26 cellular contexts compared by ENCODE assay signal in the genomic region with DNA sequence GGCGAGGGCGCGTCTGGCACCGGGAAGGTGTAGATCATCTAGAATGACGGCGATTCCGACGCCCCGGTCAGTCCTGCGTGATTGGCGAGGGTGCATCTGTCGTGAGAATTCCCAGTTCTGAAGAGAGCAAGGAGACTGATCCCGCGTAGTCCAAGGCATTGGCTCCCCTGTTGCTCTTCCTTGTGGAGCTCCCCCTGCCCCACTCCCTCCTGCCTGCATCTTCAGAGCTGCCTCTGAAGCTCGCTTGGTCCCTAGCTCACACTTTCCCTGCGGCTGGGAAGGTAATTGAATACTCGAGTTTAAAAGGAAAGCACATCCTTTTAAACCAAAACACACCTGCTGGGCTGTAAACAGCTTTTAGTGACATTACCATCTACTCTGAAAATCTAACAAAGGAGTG. TPM values are rescaled to one million over a fixed set of nuclear protein-coding genes. Genes with fewer than 3 reads are reported as not detected.
DNase-seq lines count a peak whose midpoint lies in the region; ATAC-seq, FAIRE-seq and TF ChIP-seq lines count a peak whose summit lies in the region.
"Had no signal": no experiment of that assay in that cellular context is flagged by ENCODE, and none has a peak within 500 bp of the region (broad histone marks: within the 10 kb centered on the region; RNA-seq: fewer than 3 reads in every experiment).

No MANE protein-coding gene starts in this region.

- H3K79me1 ChIP-seq in IMR-90 (ENCODE audit: low read depth in 1 of 2, low read length in 2 of 2) = peaks cover 7 to 57% of the 10 kb centered on the region in 2 experiments
- peaks cover 4% of the 10 kb centered on the region; the same call in 1 of the 2 replicates for H3K79me1 ChIP-seq in H1 (ENCODE audit: low read depth, low read length)

- peaks cover 15% of the 10 kb centered on the region for H3K36me3 ChIP-seq in H7 (replicated peaks; ENCODE audit: control insufficient read depth, insufficient read depth, low read length)
- H3K36me3 ChIP-seq in IMR-90 (ENCODE audit: control insufficient read depth, insufficient read depth, low read length) = peaks cover 25% of the 10 kb centered on the region
- H3K36me3 ChIP-seq in H1 (ENCODE audit: control insufficient read depth in 2 of 4, insufficient read depth in 4 of 4, low read length in 3 of 4) = peaks cover 10 to 56% (median 22%) of the 10 kb centered on the region in 4 experiments; a peak in 6 of 8 replicates

- peak overlapping the region; percentile 56 for H3K27ac Mint-ChIP-seq in nephron progenitor cell
- H3K27ac Mint-ChIP-seq: activated CD4-positive, alpha-beta T cell treated with anti-CD3 and anti-CD28 coated beads, Interleukin-2, amount 10 ng/mL, durations not matched to agents 24 days and 14 days; stimulated activated effector memory CD8-positive, alpha-beta T cell treated with anti-CD3 and anti-CD28 coated beads, Interleukin-12 subunit alpha, Interleukin-12 subunit beta, amount 100 ng/mL, for 72 hours had no signal

- TF ChIP-seq EP300 in H1 (IDR thresholded peaks at IDR 0.05; ENCODE audit: borderline replicate concordance in 1 of 2, low read depth in 2 of 2, low read length in 2 of 2) = no peak

- peaks cover 76% of the 10 kb centered on the region for H3K4me1 Mint-ChIP-seq in nephron progenitor cell

- H2BK20ac ChIP-seq in IMR-90 (ENCODE audit: low read depth, low read length) (no peak overlapping the region), H1 (ENCODE audit: low read length) (no peak overlapping the region; the same call in 1 of the 2 replicates)

- no peaks in the 10 kb centered on the region for H3K27me3 Mint-ChIP-seq in nephron progenitor cell (ENCODE audit: low read depth, poor library complexity)
- H3K27me3 Mint-ChIP-seq: activated CD4-positive, alpha-beta T cell treated with anti-CD3 and anti-CD28 coated beads, Interleukin-2, amount 10 ng/mL, durations not matched to agents 24 days and 14 days had no signal

- H4K5ac ChIP-seq in IMR-90 (ENCODE audit: low read depth, low read length) = no peak overlapping the region
- no peak overlapping the region for H4K5ac ChIP-seq in H1 (ENCODE audit: insufficient read length, low read depth, low read length)

- no peak overlapping the region for H2AFZ ChIP-seq in IMR-90 (replicated peaks; ENCODE audit: low read length, poor library complexity)
- H2AFZ ChIP-seq in H1 (ENCODE audit: low read length) = no peak overlapping the region

- peak overlapping the region; percentile 54 for H3K4me3 Mint-ChIP-seq in nephron progenitor cell
- H3K4me3 Mint-ChIP-seq: activated T-cell treated with anti-CD3 and anti-CD28 coated beads, Interleukin-2, amount 50 U/mL, for 4 hours; stimulated activated effector memory CD8-positive, alpha-beta T cell treated with anti-CD3 and anti-CD28 coated beads, Interleukin-12 subunit alpha, Interleukin-12 subunit beta, amount 100 ng/mL, for 72 hours had no signal

- BruUV-seq in IMR-90 (replicated peaks; lab: Mats Ljungman, UMichigan) = TSS peak; percentile 29

- H3K4me3 ChIP-seq in H7 (ENCODE audit: insufficient read depth, low read depth, low read length) (no peak overlapping the region), IMR-90 (ENCODE audit: insufficient read depth, low read depth, low read length) (no peak overlapping the region), H1 (ENCODE audit: extremely low read depth in 1 of 4, insufficient read depth in 2 of 4, low read depth in 3 of 4, low read length in 4 of 4) (0 out of 8 replicates have a peak overlapping the region, but pooled peaks of 1 of the 4 experiments have one; percentile 9)
- H3K4me3 ChIP-seq: adrenal gland; BLaER1 treated with 17β-estradiol and CSF1 and Interleukin-3, amounts not matched to agents 10 nM and 100 nM; psoas muscle; sigmoid colon; upper lobe of left lung had no signal

- H3K56ac ChIP-seq in IMR-90 (ENCODE audit: extremely low read depth, insufficient read depth, low read length) (no peak overlapping the region), H1 (replicated peaks; ENCODE audit: insufficient read length, low read depth, low read length) (no peak overlapping the region)

- H4K8ac ChIP-seq in IMR-90 (ENCODE audit: low read depth in 2 of 2, low read length in 2 of 2) (no peak overlapping the region), H1 (ENCODE audit: extremely low read depth, insufficient read depth, low read length) (no peak overlapping the region)

- TF ChIP-seq CTCF in IMR-90 (conservative IDR thresholded peaks at IDR 0.05; ENCODE audit: low read depth, low read length) (no peak), H1 (IDR thresholded peaks at IDR 0.05; ENCODE audit: control extremely low read depth in 1 of 3, insufficient read depth in 1 of 3, low read depth in 1 of 3, low read length in 3 of 3) (no peak), nephron progenitor cell (IDR thresholded peaks at IDR 0.05) (no peak), omental fat pad (IDR thresholded peaks at IDR 0.05) (no peak)

- H3K4me1 ChIP-seq in IMR-90 (ENCODE audit: control insufficient read depth, insufficient read depth, low read length) (peaks cover 19% of the 10 kb centered on the region), H1 (replicated peaks in 1 of 4; ENCODE audit: control insufficient read depth in 3 of 4, insufficient read depth in 4 of 4, low read length in 3 of 4) (peaks cover 3 to 17% (median 14%) of the 10 kb centered on the region in 4 experiments; a peak in 6 of 7 replicates)

- H4K91ac ChIP-seq in IMR-90 (ENCODE audit: insufficient read depth, low read depth, low read length) (no peak overlapping the region), H1 (replicated peaks; ENCODE audit: insufficient read length, low read length) (no peak overlapping the region)

- intact Hi-C loops in IMR-90 (cut with micrococcal nuclease) = no loop called here

- in situ Hi-C loops in IMR-90 (cut with MboI; ENCODE audit: low sequenced_read_pairs) = no loop called here

- H3K23ac ChIP-seq in IMR-90 (ENCODE audit: low read depth, low read length) = no peak overlapping the region
- H3K23ac ChIP-seq in H1 (ENCODE audit: insufficient read length) = no peak overlapping the region

- peaks cover 13% of the 10 kb centered on the region for H3K9me1 ChIP-seq in IMR-90 (ENCODE audit: insufficient read depth, low read length)

- H3K36me3 Mint-ChIP-seq in nephron progenitor cell (ENCODE audit: low read depth) = peaks cover 45% of the 10 kb centered on the region

- no peaks in the 10 kb centered on the region for H3K9me3 Mint-ChIP-seq in nephron progenitor cell
- H3K9me3 Mint-ChIP-seq: activated CD4-positive, alpha-beta T cell treated with anti-CD3 and anti-CD28 coated beads, Interleukin-2, amount 10 ng/mL, durations not matched to agents 24 days and 14 days; activated T-cell treated with anti-CD3 and anti-CD28 coated beads, Interleukin-2, amount 50 U/mL, for 4 hours; stimulated activated effector memory CD8-positive, alpha-beta T cell treated with anti-CD3 and anti-CD28 coated beads, Interleukin-12 subunit alpha, Interleukin-12 subunit beta, amount 100 ng/mL, for 72 hours had no signal

- H2AK9ac ChIP-seq in IMR-90 (replicated peaks; ENCODE audit: low read depth, low read length, poor library complexity) = no peak overlapping the region

- no peak overlapping the region for H3K18ac ChIP-seq in IMR-90 (ENCODE audit: low read depth, low read length)
- no peak overlapping the region for H3K18ac ChIP-seq in H1 (ENCODE audit: extremely low read depth, low read length)

- H2BK120ac ChIP-seq in IMR-90 (ENCODE audit: low read depth, low read length) (no peak overlapping the region), H1 (replicated peaks; ENCODE audit: low read depth, low read length) (no peak overlapping the region)

- peak; percentile 73 for DNase-seq in H7
- DNase-seq in IMR-90 = no peak
- peak in 1 of 2 experiments; percentile 36 for DNase-seq in H1 (ENCODE audit: low read depth in 1 of 2, low spot score in 2 of 2)
- DNase-seq in nephron progenitor cell = no peak
- DNase-seq in omental fat pad (ENCODE audit: low spot score) = no peak
- no peak for DNase-seq in COLO668 (lab: John Stamatoyannopoulos, UW; ENCODE audit: unreplicated experiment)
- DNase-seq: activated CD4-positive, alpha-beta T cell treated with anti-CD3 and anti-CD28 coated beads, Interleukin-2, amount 10 ng/mL, durations not matched to agents 24 days and 14 days; activated naive CD4-positive, alpha-beta T cell treated with Interleukin-2 at 50 U/mL for 16 hours; activated T-cell treated with anti-CD3 and anti-CD28 coated beads, Interleukin-2, amount 50 U/mL, for 4 hours; adrenal gland; brain microvascular endothelial cell; Calu3; DND-41; HCEC 1CT; Karpas-422; left cardiac atrium; NCI-H1694 treated with DMSO at 0.1 percent for 48 hours; psoas muscle; SHP77; sigmoid colon; stimulated activated CD4-positive, alpha-beta T cell treated with anti-CD3 and anti-CD28 coated beads, Interleukin-4, amount 100 ng/mL, for 24 hours; upper lobe of left lung had no signal

- 98% methylated on average over 12 of the region's 17 CpGs; no CpG with 5 or more reads in 1 of the 2 experiments for WGBS in IMR-90 (ENCODE audit: extremely low coverage in 2 of 2, insufficient read length in 1 of 2), 2 experiments
- WGBS in H1 (ENCODE audit: extremely low coverage in 1 of 2, insufficient coverage in 1 of 2, insufficient read length in 1 of 2, insufficient replicate concordance in 2 of 2, low coverage in 1 of 2, low lambda C conversion rate in 2 of 2, missing lambda C conversion rate in 1 of 2), 2 experiments = 61% methylated on average over 17 of the region's 17 CpGs; no CpG with 5 or more reads in 1 of the 2 experiments

- H3K27me3 ChIP-seq in H7 (ENCODE audit: control insufficient read depth, insufficient read depth, low read length) (no peaks in the 10 kb centered on the region), IMR-90 (ENCODE audit: control insufficient read depth, insufficient read depth, low read length) (no peaks in the 10 kb centered on the region), H1 (replicated peaks in 1 of 4; ENCODE audit: control insufficient read depth in 3 of 4, extremely low read depth in 1 of 4, insufficient read depth in 3 of 4, low read length in 3 of 4) (no peaks in the 10 kb centered on the region)
- H3K27me3 ChIP-seq: adrenal gland, brain microvascular endothelial cell, sigmoid colon, upper lobe of left lung had no signal

- FAIRE-seq in H1 (lab: Jason Lieb, UNC) = peak; percentile 36
- FAIRE-seq: GM18507 had no signal

- no peak overlapping the region for H3K9ac ChIP-seq in IMR-90 (ENCODE audit: low read depth, low read length)
- no peak overlapping the region for H3K9ac ChIP-seq in H1 (replicated peaks in 1 of 4; ENCODE audit: extremely low read depth in 1 of 4, low read depth in 3 of 4, low read length in 3 of 4)
- H3K9ac ChIP-seq: BLaER1 treated with 17β-estradiol and CSF1 and Interleukin-3, amounts not matched to agents 10 nM and 100 nM had no signal

- CTCF ChIA-PET in IMR-90 (lab: Yijun Ruan, JAX) (no interaction called here), H1 (lab: Charles Lee; ENCODE audit: partially characterized antibody) (interaction anchor here (0.8 to 1.9 kb wide), 7 partner anchors 27 to 113 kb away, joined by 3 to 6 read pairs (median 4); no protein-coding TSS in a partner anchor)

- H3K4me2 ChIP-seq in IMR-90 (ENCODE audit: low read depth, low read length) (no peak overlapping the region), H1 (ENCODE audit: insufficient read depth in 1 of 2, low read depth in 2 of 2, low read length in 2 of 2) (peak overlapping the region; percentile 9 to 33; a peak in 2 of 4 replicates)

- dilution Hi-C loops in IMR-90 (cut with HindIII; ENCODE audit: low sequenced_read_pairs, unreplicated experiment) = no loop called here

- H3K14ac ChIP-seq in IMR-90 (replicated peaks; ENCODE audit: low read depth, low read length) = no peak overlapping the region
- H3K14ac ChIP-seq in H1 (ENCODE audit: insufficient read length) = no peak overlapping the region

- H2AK5ac ChIP-seq in IMR-90 (ENCODE audit: low read depth, low read length) (no peak overlapping the region), H1 (ENCODE audit: low read depth, low read length) (no peak overlapping the region)

- POLR2A ChIA-PET in IMR-90 (lab: Charles Lee; ENCODE audit: unreplicated experiment) (no interaction called here), H1 (lab: Charles Lee; ENCODE audit: partially characterized antibody) (interaction anchor here (0.7 to 3.3 kb wide), 7 partner anchors 15 to 109 kb away, joined by 3 to 12 read pairs (median 3); partner anchors contain the start of gene CIRBP)

- H3K79me2 ChIP-seq in H1 (ENCODE audit: control insufficient read depth in 1 of 2, insufficient read depth in 2 of 2, low read length in 2 of 2) = peaks cover 0 to 23% of the 10 kb centered on the region in 2 experiments; a peak in 3 of 4 replicates

- H3K9me3 ChIP-seq in IMR-90 (ENCODE audit: control insufficient read depth, insufficient read depth, low read length) (no peaks in the 10 kb centered on the region), H1 (ENCODE audit: insufficient read depth in 2 of 2, low read depth in 1 of 2, low read length in 1 of 2) (no peaks in the 10 kb centered on the region)
- H3K9me3 ChIP-seq: adrenal gland; BLaER1 treated with 17β-estradiol and CSF1 and Interleukin-3, amounts not matched to agents 10 nM and 100 nM; psoas muscle; sigmoid colon; upper lobe of left lung had no signal

- H4K20me1 ChIP-seq in IMR-90 (ENCODE audit: insufficient read depth, low read length) (peaks cover 4% of the 10 kb centered on the region), H1 (replicated peaks in 1 of 2; ENCODE audit: control insufficient read depth in 1 of 2, insufficient read depth in 2 of 2, low read length in 2 of 2) (peaks cover 0 to 17% of the 10 kb centered on the region in 2 experiments)

- ATAC-seq in IMR-90 (ENCODE audit: low read depth) (no peak), omental fat pad (ENCODE audit: low FRiP score) (no peak), HG03439 (IDR thresholded peaks at IDR 0.05; ENCODE audit: unreplicated experiment) (no peak)
- ATAC-seq: activated T-cell treated with anti-CD3 and anti-CD28 coated beads, Interleukin-2, amount 50 U/mL, for 4 hours; left cardiac atrium; psoas muscle; stimulated activated effector memory CD8-positive, alpha-beta T cell treated with anti-CD3 and anti-CD28 coated beads, Interleukin-12 subunit alpha, Interleukin-12 subunit beta, amount 100 ng/mL, for 72 hours had no signal

- TF ChIP-seq RAD21 in IMR-90 (IDR thresholded peaks at IDR 0.05; ENCODE audit: low read length) (no peak), H1 (IDR thresholded peaks at IDR 0.05 in 1 of 2, conservative IDR thresholded peaks at IDR 0.05 in 1 of 2; ENCODE audit: low read depth in 2 of 2, low read length in 2 of 2) (0 out of 4 replicates have a peak, but pooled peaks of 1 of the 2 experiments have one; percentile 4)

- H3K23me2 ChIP-seq in H1 (ENCODE audit: low read depth, low read length) = peaks cover 7% of the 10 kb centered on the region; the same call in 1 of the 2 replicates

- H2BK15ac ChIP-seq in IMR-90 (ENCODE audit: low read depth, low read length) = no peak overlapping the region
- H2BK15ac ChIP-seq in H1 (ENCODE audit: low read length) = no peak overlapping the region

- H3K4ac ChIP-seq in IMR-90 (ENCODE audit: low read depth, low read length) (no peak overlapping the region), H1 (replicated peaks; ENCODE audit: insufficient read length, low read depth, low read length) (no peak overlapping the region)

- no peak overlapping the region for H2BK12ac ChIP-seq in H1 (ENCODE audit: low read depth, low read length)

- H2BK5ac ChIP-seq in IMR-90 (ENCODE audit: low read depth, low read length, poor library complexity, severe bottlenecking) (no peak overlapping the region), H1 (ENCODE audit: low read depth, low read length) (0 out of 2 replicates have a peak overlapping the region, but pooled peaks have one; percentile 20)

- H3K27ac ChIP-seq in IMR-90 (ENCODE audit: insufficient read depth, low read length) (no peak overlapping the region), H1 (ENCODE audit: low read depth, low read length) (no peak overlapping the region)
- H3K27ac ChIP-seq: adrenal gland; BLaER1 treated with 17β-estradiol and CSF1 and Interleukin-3, amounts not matched to agents 10 nM and 100 nM; brain microvascular endothelial cell; psoas muscle; upper lobe of left lung had no signal

- TF ChIP-seq POLR2A in IMR-90 (IDR thresholded peaks at IDR 0.05; ENCODE audit: low read depth, low read length) = no peak
- TF ChIP-seq POLR2A in H1 (IDR thresholded peaks at IDR 0.05; ENCODE audit: control extremely low read depth in 1 of 2, low read depth in 2 of 2, low read length in 2 of 2) = no peak

RNA-seq across cellular contexts. Expression of gene NDUFS7, which starts 26.0 kb away (rescaled TPM):
- 125 and 140 TPM in 2 replicates for total RNA-seq in H7 (2014; rRNA removed; shearing (Covaris generic))
- total RNA-seq in IMR-90 (2012; rRNA removed) (60.8 and 64.7 TPM in 2 replicates), omental fat pad (100 to 1,000 TPM in 3 of 4 donors, 10 to 100 TPM in 1; 80.3 to 121 (median 114) TPM)
- polyA plus RNA-seq in IMR-90 (2012; rRNA removed) (136 and 167 TPM in 2 replicates), H1 (2011; rRNA removed) (309 and 372 TPM in 2 replicates)
- polyA plus RNA-seq in IMR-90 (2012; cell fraction: cytosol; rRNA removed) = 283 and 387 TPM in 2 replicates
- 76.0 and 256 TPM in 2 replicates for polyA plus RNA-seq in IMR-90 (2012; cell fraction: nucleus; rRNA removed; ENCODE audit: low replicate concordance)
- total RNA-seq in H1 (2021; fragmentation: NEBNext Ultra II Directional; extraction: Animal tissue kit (Norgen Biotek cat#: 25700)) = 78.1 and 92.7 TPM in 2 replicates
- 204 TPM for polyA plus RNA-seq in H1 (2011; cell fraction: cytosol; rRNA removed)
- polyA plus RNA-seq in H1 (2011; cell fraction: nucleus; rRNA removed) = 149 TPM
- 58.9 to 109 TPM (median 96.7 TPM) in 4 replicates for polyA plus RNA-seq in H1 (2012, experiment 1 of 2)
- polyA plus RNA-seq in H1 (2012, experiment 2 of 2) = 87.9 TPM
- polyA plus RNA-seq in H1 (2013, experiment 1 of 2) = 55.6 TPM
- polyA plus RNA-seq in H1 (2013, experiment 2 of 2) = 56.3 TPM
- 33.3 and 46.7 TPM in 2 replicates for polyA minus RNA-seq in H1 (2011; rRNA and poly(A)+ RNA removed)
- polyA minus RNA-seq in H1 (2011; cell fraction: cytosol; rRNA and poly(A)+ RNA removed) = 97.7 TPM
- polyA minus RNA-seq in H1 (2011; cell fraction: nucleus; rRNA and poly(A)+ RNA removed) = 34.6 TPM

RNA-seq across cellular contexts. Expression of gene GAMT, which starts 43.6 kb away (rescaled TPM):
- 12.3 and 31.6 TPM in 2 replicates for total RNA-seq in H7 (2014; rRNA removed; shearing (Covaris generic))
- 22.8 and 23.9 TPM in 2 replicates for total RNA-seq in IMR-90 (2012; rRNA removed)
- polyA plus RNA-seq in IMR-90 (2012; rRNA removed) = 51.8 and 63.6 TPM in 2 replicates
- polyA plus RNA-seq in IMR-90 (2012; cell fraction: cytosol; rRNA removed) = 37.4 and 106 TPM in 2 replicates
- polyA plus RNA-seq in IMR-90 (2012; cell fraction: nucleus; rRNA removed; ENCODE audit: low replicate concordance) = 22.7 and 61.5 TPM in 2 replicates
- 17.2 TPM in 2 replicates for total RNA-seq in H1 (2021; fragmentation: NEBNext Ultra II Directional; extraction: Animal tissue kit (Norgen Biotek cat#: 25700))
- 35.6 and 45.3 TPM in 2 replicates for polyA plus RNA-seq in H1 (2011; rRNA removed)
- polyA plus RNA-seq in H1 (2011; cell fraction: cytosol; rRNA removed) = 29.1 TPM
- 28.0 TPM for polyA plus RNA-seq in H1 (2011; cell fraction: nucleus; rRNA removed)
- polyA plus RNA-seq in H1 (2012, experiment 1 of 2) = 12.3 to 28.3 TPM (median 23.6 TPM) in 4 replicates
- polyA plus RNA-seq in H1 (2012, experiment 2 of 2) = 21.6 TPM
- 17.8 TPM for polyA plus RNA-seq in H1 (2013, experiment 1 of 2)
- 16.9 TPM for polyA plus RNA-seq in H1 (2013, experiment 2 of 2)
- polyA minus RNA-seq in H1 (2011; rRNA and poly(A)+ RNA removed) = 9.2 and 9.5 TPM in 2 replicates
- polyA minus RNA-seq in H1 (2011; cell fraction: cytosol; rRNA and poly(A)+ RNA removed) = 12.3 TPM
- 10.1 TPM for polyA minus RNA-seq in H1 (2011; cell fraction: nucleus; rRNA and poly(A)+ RNA removed)
- 10 to 100 TPM; 10.8 to 16.2 (median 13.7) TPM for total RNA-seq in omental fat pad

RNA-seq across cellular contexts. Expression of gene DAZAP1, which starts 49.7 kb away (rescaled TPM):
- total RNA-seq in H7 (2014; rRNA removed; shearing (Covaris generic)) = 196 and 198 TPM in 2 replicates
- total RNA-seq in IMR-90 (2012; rRNA removed) = 22.0 and 35.3 TPM in 2 replicates
- polyA plus RNA-seq in IMR-90 (2012; rRNA removed) = 62.8 and 63.6 TPM in 2 replicates
- 32.2 and 39.6 TPM in 2 replicates for polyA plus RNA-seq in IMR-90 (2012; cell fraction: cytosol; rRNA removed)
- 127 and 151 TPM in 2 replicates for polyA plus RNA-seq in IMR-90 (2012; cell fraction: nucleus; rRNA removed; ENCODE audit: low replicate concordance)
- 341 and 343 TPM in 2 replicates for total RNA-seq in H1 (2021; fragmentation: NEBNext Ultra II Directional; extraction: Animal tissue kit (Norgen Biotek cat#: 25700))
- 79.6 and 139 TPM in 2 replicates for polyA plus RNA-seq in H1 (2011; rRNA removed)
- polyA plus RNA-seq in H1 (2011; cell fraction: cytosol; rRNA removed) = 146 TPM
- polyA plus RNA-seq in H1 (2011; cell fraction: nucleus; rRNA removed) = 154 TPM
- 141 to 222 TPM (median 192 TPM) in 4 replicates for polyA plus RNA-seq in H1 (2012, experiment 1 of 2)
- 169 TPM for polyA plus RNA-seq in H1 (2012, experiment 2 of 2)
- 192 TPM for polyA plus RNA-seq in H1 (2013, experiment 1 of 2)
- polyA plus RNA-seq in H1 (2013, experiment 2 of 2) = 197 TPM
- polyA minus RNA-seq in H1 (2011; rRNA and poly(A)+ RNA removed) = 44.1 and 52.1 TPM in 2 replicates
- polyA minus RNA-seq in H1 (2011; cell fraction: cytosol; rRNA and poly(A)+ RNA removed) = 81.1 TPM
- 59.0 TPM for polyA minus RNA-seq in H1 (2011; cell fraction: nucleus; rRNA and poly(A)+ RNA removed)
- 10 to 100 TPM; 47.3 to 55.7 (median 51.1) TPM for total RNA-seq in omental fat pad
